ENCODE assay signal across 11 cellular contexts in genomic region chr6:2158596-2159271, GRCh38.
DNase-seq lines count a peak whose midpoint lies in the region; ATAC-seq, FAIRE-seq and TF ChIP-seq lines count a peak whose summit lies in the region.
"Had no signal": no experiment of that assay in that cellular context is flagged by ENCODE, and none has a peak within 500 bp of the region (broad histone marks: within the 10 kb centered on the region; RNA-seq: fewer than 3 reads in every experiment).

No MANE protein-coding gene starts in this region.

- ATAC-seq in stimulated activated naive CD8-positive, alpha-beta T cell treated with anti-CD3 and anti-CD28 coated beads, Interleukin-15, Interleukin-2, amounts not matched to agents 100 U/mL and 50 U/mL, for 24 hours, result no peak
- ATAC-seq in stimulated activated naive CD8-positive, alpha-beta T cell treated with anti-CD3 and anti-CD28 coated beads, Interleukin-15, amount 100 ng/mL, for 72 hours, result no peak
- ATAC-seq in GM19467 (IDR thresholded peaks at IDR 0.05; ENCODE audit: unreplicated experiment), result no peak

- H3K9me3 Mint-ChIP-seq in stimulated activated naive CD8-positive, alpha-beta T cell treated with anti-CD3 and anti-CD28 coated beads, Interleukin-15, amount 100 ng/mL, for 72 hours, result no peaks in the 10 kb centered on the region
- H3K9me3 Mint-ChIP-seq in glutamatergic neuron (ENCODE audit: unreplicated experiment), result no peaks in the 10 kb centered on the region

- H3K9me3 ChIP-seq in ovary, result no peaks in the 10 kb centered on the region
- H3K9me3 ChIP-seq: neutrophil had no signal

- H3K4me3 ChIP-seq in ovary, result no peak overlapping the region

- peaks cover 2% of the 10 kb centered on the region for H3K4me1 ChIP-seq in ovary (ENCODE audit: insufficient read depth)

- TF ChIP-seq EP300 in ovary (IDR thresholded peaks at IDR 0.05), result no peak

- H3K27ac ChIP-seq in ovary, result no peak overlapping the region
- H3K27ac ChIP-seq: neutrophil had no signal

- peak; percentile 14 for DNase-seq in stimulated activated naive CD8-positive, alpha-beta T cell treated with anti-CD3 and anti-CD28 coated beads, Interleukin-15, Interleukin-2, amounts not matched to agents 100 U/mL and 50 U/mL, for 24 hours
- DNase-seq in stimulated activated naive CD8-positive, alpha-beta T cell treated with anti-CD3 and anti-CD28 coated beads, Interleukin-15, amount 100 ng/mL, for 72 hours, result no peak
- DNase-seq in RPMI8226 (peak; percentile 14), glutamatergic neuron (peak; percentile 55), ovary (no peak), hepatic stellate cell (ENCODE audit: low spot score) (no peak), H54 (ENCODE audit: insufficient read length, low spot score) (no peak)
- DNase-seq: activated CD4-positive, alpha-beta T cell treated with anti-CD3 and anti-CD28 coated beads, Interleukin-2, amount 50 U/mL, for 4 hours; NCI-H2081 had no signal

- H3K27me3 ChIP-seq in ovary, result peaks cover 3% of the 10 kb centered on the region
- H3K27me3 ChIP-seq: neutrophil had no signal

- H3K36me3 Mint-ChIP-seq in glutamatergic neuron (ENCODE audit: unreplicated experiment), result peaks cover 5% of the 10 kb centered on the region

- WGBS in ovary, 3 donors, result 64 to 73% (median 72%) methylated on average over 12 of the region's 12 CpGs

- TF ChIP-seq CTCF in glutamatergic neuron (IDR thresholded peaks at IDR 0.05; ENCODE audit: partially characterized antibody, unreplicated experiment) (peak; percentile 84), ovary (IDR thresholded peaks at IDR 0.05) (no peak)

- no peak overlapping the region for H3K4me3 Mint-ChIP-seq in stimulated activated naive CD8-positive, alpha-beta T cell treated with anti-CD3 and anti-CD28 coated beads, Interleukin-15, amount 100 ng/mL, for 72 hours
- no peak overlapping the region for H3K4me3 Mint-ChIP-seq in glutamatergic neuron (ENCODE audit: unreplicated experiment)

- FAIRE-seq in H54 (lab: Jason Lieb, UNC), result no peak

- no peaks in the 10 kb centered on the region for H3K36me3 ChIP-seq in ovary
- H3K36me3 ChIP-seq: neutrophil had no signal

- H3K27me3 Mint-ChIP-seq in stimulated activated naive CD8-positive, alpha-beta T cell treated with anti-CD3 and anti-CD28 coated beads, Interleukin-15, amount 100 ng/mL, for 72 hours, result peaks cover 7% of the 10 kb centered on the region
- H3K27me3 Mint-ChIP-seq in glutamatergic neuron (ENCODE audit: unreplicated experiment), result no peaks in the 10 kb centered on the region

- H3K4me1 Mint-ChIP-seq in stimulated activated naive CD8-positive, alpha-beta T cell treated with anti-CD3 and anti-CD28 coated beads, Interleukin-15, amount 100 ng/mL, for 72 hours, result peaks cover 43% of the 10 kb centered on the region
- peaks cover 24% of the 10 kb centered on the region for H3K4me1 Mint-ChIP-seq in glutamatergic neuron (ENCODE audit: low read depth, unreplicated experiment)

- H3K27ac Mint-ChIP-seq in stimulated activated naive CD8-positive, alpha-beta T cell treated with anti-CD3 and anti-CD28 coated beads, Interleukin-15, amount 100 ng/mL, for 72 hours, result no peak overlapping the region
- no peak overlapping the region for H3K27ac Mint-ChIP-seq in glutamatergic neuron (ENCODE audit: unreplicated experiment)

- TF ChIP-seq POLR2A in ovary (IDR thresholded peaks at IDR 0.05), result no peak
- no peak for TF ChIP-seq POLR2A in H54 (IDR thresholded peaks at IDR 0.05; ENCODE audit: low read depth, low read length)

- intact Hi-C loops in ovary (cut with DNase I), result no loop called here

Comparison
In these comparisons a context has a peak if more than half of its experiments do, and no peak if none do; other contexts are left out.
1. DNase-seq: peak in stimulated activated naive CD8-positive, alpha-beta T cell treated with anti-CD3 and anti-CD28 coated beads, Interleukin-15, Interleukin-2, amounts not matched to agents 100 U/mL and 50 U/mL, for 24 hours (single experiment), RPMI8226 (single experiment) and glutamatergic neuron (single experiment); none in stimulated activated naive CD8-positive, alpha-beta T cell treated with anti-CD3 and anti-CD28 coated beads, Interleukin-15, amount 100 ng/mL, for 72 hours (0 of 2), ovary (0 of 5), hepatic stellate cell (single experiment) and H54 (single experiment).